ENCODE assay signal across 1 cellular context in the genomic region with DNA sequence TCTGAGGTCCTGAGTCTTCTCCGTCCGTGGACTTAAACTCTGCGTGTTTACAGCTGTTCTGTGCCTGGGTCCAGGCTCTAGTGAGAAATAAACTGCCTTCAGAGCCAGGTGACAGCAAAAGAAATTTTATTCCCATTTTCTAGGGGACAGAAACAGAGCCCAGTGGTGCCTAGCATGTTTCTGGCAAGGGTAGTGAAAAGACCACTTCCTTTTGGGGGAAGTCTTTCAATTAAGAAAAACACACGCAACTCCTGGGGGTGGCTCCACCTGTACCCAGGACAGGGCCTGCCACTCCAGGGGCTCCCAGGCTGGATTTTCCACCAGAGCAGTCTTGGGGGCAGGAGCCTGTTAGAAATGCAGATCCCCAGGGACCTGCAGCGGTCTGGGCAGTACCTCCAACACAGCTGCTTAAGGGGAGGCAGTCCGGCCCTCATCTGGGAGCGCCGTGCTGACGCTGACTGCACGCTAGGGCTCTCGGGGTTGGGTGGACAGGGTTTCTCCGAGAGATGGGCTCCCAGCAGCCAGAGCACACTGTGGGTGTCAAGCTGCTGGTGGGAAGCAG.
TF ChIP-seq lines count a peak whose summit lies in the region.

No MANE protein-coding gene starts in this region.

TF ChIP-seq in HepG2, 621 proteins besides CTCF, POLR2A, EP300 and RAD21 (continued from another document and continues in another):
- TF ChIP-seq ETV5 (CRISPR knock-in tag; IDR thresholded peaks at IDR 0.05; ENCODE audit: borderline replicate concordance) (no peak), TOPORS (CRISPR knock-in tag; IDR thresholded peaks at IDR 0.05) (no peak), TSC22D2 (CRISPR knock-in tag; IDR thresholded peaks at IDR 0.05; ENCODE audit: borderline replicate concordance) (no peak), ZNF501 (CRISPR knock-in tag; IDR thresholded peaks at IDR 0.05) (peak; percentile 13; the same call in 1 of the 2 replicates), KDM2A (CRISPR knock-in tag; IDR thresholded peaks at IDR 0.05; ENCODE audit: borderline replicate concordance, low read depth) (no peak), PTBP1 (IDR thresholded peaks at IDR 0.05; ENCODE audit: low read depth, low read length, poor library complexity, severe bottlenecking) (no peak), ELF3 (CRISPR knock-in tag; IDR thresholded peaks at IDR 0.05) (no peak), ARNT2 (CRISPR knock-in tag; IDR thresholded peaks at IDR 0.05; ENCODE audit: low read depth) (no peak), NCOA2 (CRISPR knock-in tag; IDR thresholded peaks at IDR 0.05) (no peak), TRIM24 (CRISPR knock-in tag; IDR thresholded peaks at IDR 0.05) (no peak), THAP7 (CRISPR knock-in tag; IDR thresholded peaks at IDR 0.05) (peak; percentile 47; the same call in 1 of the 2 replicates), JARID2 (CRISPR knock-in tag; IDR thresholded peaks at IDR 0.05; ENCODE audit: insufficient replicate concordance) (no peak), U2AF2 (IDR thresholded peaks at IDR 0.05; ENCODE audit: low read depth, low read length) (no peak), HNRNPLL (IDR thresholded peaks at IDR 0.05; ENCODE audit: low read depth, low read length, poor library complexity, severe bottlenecking) (no peak), ZNF563 (CRISPR knock-in tag; IDR thresholded peaks at IDR 0.05) (0 out of 2 replicates have a peak, but pooled peaks have one; percentile 28), SMYD3 (CRISPR knock-in tag; IDR thresholded peaks at IDR 0.05) (no peak), SMAD1 (CRISPR knock-in tag; IDR thresholded peaks at IDR 0.05; ENCODE audit: borderline replicate concordance, low read depth) (no peak), ZMYM2 (CRISPR knock-in tag; IDR thresholded peaks at IDR 0.05) (0 out of 2 replicates have a peak, but pooled peaks have one; percentile 2), TAF15 (IDR thresholded peaks at IDR 0.05; ENCODE audit: low read depth, low read length, poor library complexity, severe bottlenecking) (no peak), ZNF44 (CRISPR knock-in tag; IDR thresholded peaks at IDR 0.05) (peak; percentile 82; the same call in 1 of the 2 replicates), DR1 (CRISPR knock-in tag; IDR thresholded peaks at IDR 0.05) (no peak), MAZ (IDR thresholded peaks at IDR 0.05; ENCODE audit: borderline replicate concordance, low read depth, low read length) (0 out of 2 replicates have a peak, but pooled peaks have one; percentile 6), MAZ (CRISPR knock-in tag; IDR thresholded peaks at IDR 0.05; ENCODE audit: low read depth) (no peak), REXO4 (CRISPR knock-in tag; IDR thresholded peaks at IDR 0.05; ENCODE audit: borderline replicate concordance) (no peak), ZEB1 (IDR thresholded peaks at IDR 0.05; ENCODE audit: insufficient replicate concordance, low read depth) (no peak), SNAPC4 (CRISPR knock-in tag; IDR thresholded peaks at IDR 0.05) (no peak), REST (IDR thresholded peaks at IDR 0.05; ENCODE audit: borderline replicate concordance in 1 of 2, low read depth in 1 of 2, low read length in 2 of 2) (no peak), GABPB1 (CRISPR knock-in tag; IDR thresholded peaks at IDR 0.05) (0 out of 2 replicates have a peak, but pooled peaks have one; percentile 0), CREM (IDR thresholded peaks at IDR 0.05) (peak; percentile 31; the same call in 1 of the 2 replicates), CREM (CRISPR knock-in tag; IDR thresholded peaks at IDR 0.05) (no peak)
- TF ChIP-seq, protein P1, sequence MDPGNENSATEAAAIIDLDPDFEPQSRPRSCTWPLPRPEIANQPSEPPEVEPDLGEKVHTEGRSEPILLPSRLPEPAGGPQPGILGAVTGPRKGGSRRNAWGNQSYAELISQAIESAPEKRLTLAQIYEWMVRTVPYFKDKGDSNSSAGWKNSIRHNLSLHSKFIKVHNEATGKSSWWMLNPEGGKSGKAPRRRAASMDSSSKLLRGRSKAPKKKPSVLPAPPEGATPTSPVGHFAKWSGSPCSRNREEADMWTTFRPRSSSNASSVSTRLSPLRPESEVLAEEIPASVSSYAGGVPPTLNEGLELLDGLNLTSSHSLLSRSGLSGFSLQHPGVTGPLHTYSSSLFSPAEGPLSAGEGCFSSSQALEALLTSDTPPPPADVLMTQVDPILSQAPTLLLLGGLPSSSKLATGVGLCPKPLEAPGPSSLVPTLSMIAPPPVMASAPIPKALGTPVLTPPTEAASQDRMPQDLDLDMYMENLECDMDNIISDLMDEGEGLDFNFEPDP (CRISPR knock-in tag; conservative IDR thresholded peaks at IDR 0.05) = peak; percentile 88; the same call in 1 of the 2 replicates
- TF ChIP-seq, protein P2, sequence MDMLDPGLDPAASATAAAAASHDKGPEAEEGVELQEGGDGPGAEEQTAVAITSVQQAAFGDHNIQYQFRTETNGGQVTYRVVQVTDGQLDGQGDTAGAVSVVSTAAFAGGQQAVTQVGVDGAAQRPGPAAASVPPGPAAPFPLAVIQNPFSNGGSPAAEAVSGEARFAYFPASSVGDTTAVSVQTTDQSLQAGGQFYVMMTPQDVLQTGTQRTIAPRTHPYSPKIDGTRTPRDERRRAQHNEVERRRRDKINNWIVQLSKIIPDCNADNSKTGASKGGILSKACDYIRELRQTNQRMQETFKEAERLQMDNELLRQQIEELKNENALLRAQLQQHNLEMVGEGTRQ (IDR thresholded peaks at IDR 0.05; ENCODE audit: low read depth, low read length) = no peak
- TF ChIP-seq, protein P2 (CRISPR knock-in tag; IDR thresholded peaks at IDR 0.05; ENCODE audit: borderline replicate concordance) = no peak
- TF ChIP-seq, protein P3, sequence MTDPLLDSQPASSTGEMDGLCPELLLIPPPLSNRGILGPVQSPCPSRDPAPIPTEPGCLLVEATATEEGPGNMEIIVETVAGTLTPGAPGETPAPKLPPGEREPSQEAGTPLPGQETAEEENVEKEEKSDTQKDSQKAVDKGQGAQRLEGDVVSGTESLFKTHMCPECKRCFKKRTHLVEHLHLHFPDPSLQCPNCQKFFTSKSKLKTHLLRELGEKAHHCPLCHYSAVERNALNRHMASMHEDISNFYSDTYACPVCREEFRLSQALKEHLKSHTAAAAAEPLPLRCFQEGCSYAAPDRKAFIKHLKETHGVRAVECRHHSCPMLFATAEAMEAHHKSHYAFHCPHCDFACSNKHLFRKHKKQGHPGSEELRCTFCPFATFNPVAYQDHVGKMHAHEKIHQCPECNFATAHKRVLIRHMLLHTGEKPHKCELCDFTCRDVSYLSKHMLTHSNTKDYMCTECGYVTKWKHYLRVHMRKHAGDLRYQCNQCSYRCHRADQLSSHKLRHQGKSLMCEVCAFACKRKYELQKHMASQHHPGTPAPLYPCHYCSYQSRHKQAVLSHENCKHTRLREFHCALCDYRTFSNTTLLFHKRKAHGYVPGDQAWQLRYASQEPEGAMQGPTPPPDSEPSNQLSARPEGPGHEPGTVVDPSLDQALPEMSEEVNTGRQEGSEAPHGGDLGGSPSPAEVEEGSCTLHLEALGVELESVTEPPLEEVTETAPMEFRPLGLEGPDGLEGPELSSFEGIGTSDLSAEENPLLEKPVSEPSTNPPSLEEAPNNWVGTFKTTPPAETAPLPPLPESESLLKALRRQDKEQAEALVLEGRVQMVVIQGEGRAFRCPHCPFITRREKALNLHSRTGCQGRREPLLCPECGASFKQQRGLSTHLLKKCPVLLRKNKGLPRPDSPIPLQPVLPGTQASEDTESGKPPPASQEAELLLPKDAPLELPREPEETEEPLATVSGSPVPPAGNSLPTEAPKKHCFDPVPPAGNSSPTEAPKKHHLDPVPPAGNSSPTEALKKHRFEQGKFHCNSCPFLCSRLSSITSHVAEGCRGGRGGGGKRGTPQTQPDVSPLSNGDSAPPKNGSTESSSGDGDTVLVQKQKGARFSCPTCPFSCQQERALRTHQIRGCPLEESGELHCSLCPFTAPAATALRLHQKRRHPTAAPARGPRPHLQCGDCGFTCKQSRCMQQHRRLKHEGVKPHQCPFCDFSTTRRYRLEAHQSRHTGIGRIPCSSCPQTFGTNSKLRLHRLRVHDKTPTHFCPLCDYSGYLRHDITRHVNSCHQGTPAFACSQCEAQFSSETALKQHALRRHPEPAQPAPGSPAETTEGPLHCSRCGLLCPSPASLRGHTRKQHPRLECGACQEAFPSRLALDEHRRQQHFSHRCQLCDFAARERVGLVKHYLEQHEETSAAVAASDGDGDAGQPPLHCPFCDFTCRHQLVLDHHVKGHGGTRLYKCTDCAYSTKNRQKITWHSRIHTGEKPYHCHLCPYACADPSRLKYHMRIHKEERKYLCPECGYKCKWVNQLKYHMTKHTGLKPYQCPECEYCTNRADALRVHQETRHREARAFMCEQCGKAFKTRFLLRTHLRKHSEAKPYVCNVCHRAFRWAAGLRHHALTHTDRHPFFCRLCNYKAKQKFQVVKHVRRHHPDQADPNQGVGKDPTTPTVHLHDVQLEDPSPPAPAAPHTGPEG (CRISPR knock-in tag; IDR thresholded peaks at IDR 0.05) = no peak
- TF ChIP-seq, protein P4, sequence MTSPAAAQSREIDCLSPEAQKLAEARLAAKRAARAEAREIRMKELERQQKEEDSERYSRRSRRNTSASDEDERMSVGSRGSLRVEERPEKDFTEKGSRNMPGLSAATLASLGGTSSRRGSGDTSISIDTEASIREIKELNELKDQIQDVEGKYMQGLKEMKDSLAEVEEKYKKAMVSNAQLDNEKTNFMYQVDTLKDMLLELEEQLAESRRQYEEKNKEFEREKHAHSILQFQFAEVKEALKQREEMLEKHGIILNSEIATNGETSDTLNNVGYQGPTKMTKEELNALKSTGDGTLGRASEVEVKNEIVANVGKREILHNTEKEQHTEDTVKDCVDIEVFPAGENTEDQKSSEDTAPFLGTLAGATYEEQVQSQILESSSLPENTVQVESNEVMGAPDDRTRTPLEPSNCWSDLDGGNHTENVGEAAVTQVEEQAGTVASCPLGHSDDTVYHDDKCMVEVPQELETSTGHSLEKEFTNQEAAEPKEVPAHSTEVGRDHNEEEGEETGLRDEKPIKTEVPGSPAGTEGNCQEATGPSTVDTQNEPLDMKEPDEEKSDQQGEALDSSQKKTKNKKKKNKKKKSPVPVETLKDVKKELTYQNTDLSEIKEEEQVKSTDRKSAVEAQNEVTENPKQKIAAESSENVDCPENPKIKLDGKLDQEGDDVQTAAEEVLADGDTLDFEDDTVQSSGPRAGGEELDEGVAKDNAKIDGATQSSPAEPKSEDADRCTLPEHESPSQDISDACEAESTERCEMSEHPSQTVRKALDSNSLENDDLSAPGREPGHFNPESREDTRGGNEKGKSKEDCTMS (CRISPR knock-in tag; conservative IDR thresholded peaks at IDR 0.05) = no peak
